8 cellular contexts compared by ENCODE assay signal in the genomic region with DNA sequence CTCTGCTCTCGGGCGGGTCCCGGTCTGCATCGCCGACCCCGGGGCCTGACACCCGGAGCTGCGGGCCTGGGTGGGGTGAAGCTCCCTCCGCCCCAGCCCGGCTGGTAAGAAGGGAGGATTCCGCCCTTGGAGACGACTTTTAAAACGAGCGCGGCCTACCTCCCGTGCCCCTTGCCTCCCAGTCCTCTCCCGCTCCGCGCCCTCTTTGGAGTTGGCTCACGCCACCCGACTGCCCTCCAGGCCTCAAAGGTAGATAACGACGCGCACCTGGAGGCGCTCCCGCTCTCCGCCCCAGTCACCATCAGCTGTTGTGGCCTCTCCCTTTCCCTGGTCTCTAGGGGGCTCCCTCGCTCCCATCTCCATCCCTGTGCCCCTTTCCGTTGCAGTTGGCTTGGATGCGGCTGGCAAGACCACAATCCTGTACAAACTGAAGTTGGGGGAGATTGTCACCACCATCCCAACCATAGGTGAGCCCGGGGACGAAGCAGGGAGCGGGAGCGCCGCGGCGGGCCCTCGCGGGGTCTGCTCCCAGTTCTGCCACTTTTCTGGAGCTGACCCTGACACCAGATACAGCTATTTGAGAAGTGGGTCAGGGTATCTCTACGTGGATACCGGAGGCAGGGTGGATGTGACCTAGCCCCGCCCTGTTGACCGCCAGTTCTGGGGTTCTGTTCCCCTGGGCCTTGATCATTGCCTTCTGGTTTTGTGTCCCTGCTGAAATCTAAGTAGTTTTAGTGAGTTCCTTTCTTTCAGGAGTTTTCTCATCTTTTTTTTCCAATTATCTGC. TPM values are rescaled to one million over a fixed set of nuclear protein-coding genes. Genes with fewer than 3 reads are reported as not detected.
DNase-seq lines count a peak whose midpoint lies in the region; ATAC-seq and TF ChIP-seq lines count a peak whose summit lies in the region.

No MANE protein-coding gene starts in this region.

- peak; percentile 30 for ATAC-seq in HG02852 (IDR thresholded peaks at IDR 0.05; ENCODE audit: unreplicated experiment)

- peaks cover 37% of the 10 kb centered on the region for H3K4me1 Mint-ChIP-seq in activated CD4-positive, alpha-beta T cell treated with anti-CD3 and anti-CD28 coated beads, Interleukin-2, amount 10 ng/mL, durations not matched to agents 7 days and 5 days

- DNase-seq in 8988T = peak; percentile 78
- peak; percentile 55 to 64 for DNase-seq in NCI-H1930 (lab: John Stamatoyannopoulos, UW)
- DNase-seq in activated CD4-positive, alpha-beta T cell treated with anti-CD3 and anti-CD28 coated beads, Interleukin-2, amount 10 ng/mL, durations not matched to agents 7 days and 5 days = peak; percentile 33
- no peak for DNase-seq in epithelial cell of prostate (ENCODE audit: low read depth, low spot score)
- DNase-seq in suprapubic skin (ENCODE audit: low spot score in 2 of 2) = peak in 1 of 2 donors; percentile 77

- peaks cover 23% of the 10 kb centered on the region for H3K36me3 ChIP-seq in mesodermal cell (ENCODE audit: control insufficient read depth, insufficient read depth, low read length)
- peaks cover 26% of the 10 kb centered on the region for H3K36me3 ChIP-seq in suprapubic skin

- no peak for TF ChIP-seq POLR2A in suprapubic skin (IDR thresholded peaks at IDR 0.05)

- H3K4me3 Mint-ChIP-seq in activated CD4-positive, alpha-beta T cell treated with anti-CD3 and anti-CD28 coated beads, Interleukin-2, amount 10 ng/mL, durations not matched to agents 7 days and 5 days = peak overlapping the region; percentile 99

- peaks cover 7% of the 10 kb centered on the region for H3K9me3 ChIP-seq in mesodermal cell (ENCODE audit: control insufficient read depth, low read length)
- no peaks in the 10 kb centered on the region for H3K9me3 ChIP-seq in suprapubic skin

- H3K27me3 Mint-ChIP-seq in activated CD4-positive, alpha-beta T cell treated with anti-CD3 and anti-CD28 coated beads, Interleukin-2, amount 10 ng/mL, durations not matched to agents 7 days and 5 days = no peaks in the 10 kb centered on the region

- H3K4me1 ChIP-seq in mesodermal cell (ENCODE audit: control insufficient read depth, insufficient read depth, low read length, poor library complexity, severe bottlenecking) = peaks cover 9% of the 10 kb centered on the region
- peaks cover 39% of the 10 kb centered on the region for H3K4me1 ChIP-seq in suprapubic skin

- TF ChIP-seq CTCF in GM12873 (IDR thresholded peaks at IDR 0.05; ENCODE audit: insufficient read depth, low read depth, low read length, missing control alignments) (peak; percentile 47), suprapubic skin (IDR thresholded peaks at IDR 0.05) (no peak)

- POLR2A ChIA-PET in activated CD4-positive, alpha-beta T cell treated with anti-CD3 and anti-CD28 coated beads, Interleukin-2, amount 10 ng/mL, durations not matched to agents 7 days and 5 days (lab: Charles Lee) = no interaction called here

- H3K27ac Mint-ChIP-seq in activated CD4-positive, alpha-beta T cell treated with anti-CD3 and anti-CD28 coated beads, Interleukin-2, amount 10 ng/mL, durations not matched to agents 7 days and 5 days = peak overlapping the region; percentile 97

- H3K27ac ChIP-seq in epithelial cell of prostate (peak overlapping the region; percentile 62), mesodermal cell (ENCODE audit: low read depth, low read length, severe bottlenecking) (peak overlapping the region; percentile 59), suprapubic skin (peak overlapping the region; percentile 83)

- WGBS in mesodermal cell (ENCODE audit: insufficient coverage in 2 of 2), 2 experiments = 5 to 7% methylated on average over 22 to 39 of the region's 43 CpGs
- 11% methylated on average over 18 of the region's 43 CpGs for whole genome bisulfite sequencing in suprapubic skin

- no peaks in the 10 kb centered on the region for H3K27me3 ChIP-seq in suprapubic skin

- peak overlapping the region; percentile 95 for H3K4me3 ChIP-seq in mesodermal cell (ENCODE audit: extremely low read depth, insufficient read depth, low read length, poor library complexity, severe bottlenecking)
- H3K4me3 ChIP-seq in suprapubic skin = peak overlapping the region; percentile 72

- peaks cover 15% of the 10 kb centered on the region for H3K36me3 Mint-ChIP-seq in activated CD4-positive, alpha-beta T cell treated with anti-CD3 and anti-CD28 coated beads, Interleukin-2, amount 10 ng/mL, durations not matched to agents 7 days and 5 days (ENCODE audit: low read depth)

- H3K9me3 Mint-ChIP-seq in activated CD4-positive, alpha-beta T cell treated with anti-CD3 and anti-CD28 coated beads, Interleukin-2, amount 10 ng/mL, durations not matched to agents 7 days and 5 days = no peaks in the 10 kb centered on the region

- CTCF ChIA-PET in activated CD4-positive, alpha-beta T cell treated with anti-CD3 and anti-CD28 coated beads, Interleukin-2, amount 10 ng/mL, durations not matched to agents 7 days and 5 days (lab: Charles Lee) = interaction anchor here (0.6 to 1.6 kb wide), 2 partner anchors 12 to 538 kb away, joined by 3 read pairs; no protein-coding TSS in a partner anchor

- TF ChIP-seq EP300 in suprapubic skin (IDR thresholded peaks at IDR 0.05) = no peak

RNA-seq across cellular contexts. Expression of a gene that starts 0.7 kb away (rescaled TPM):
- total RNA-seq in activated CD4-positive, alpha-beta T cell treated with anti-CD3 and anti-CD28 coated beads, Interleukin-2, amount 10 ng/mL, durations not matched to agents 7 days and 5 days = 100 to 1,000 TPM; 135 to 136 TPM
- 208 TPM for polyA plus RNA-seq in mesodermal cell (2013, experiment 1 of 2)
- polyA plus RNA-seq in mesodermal cell (2013, experiment 2 of 2) = 174 TPM
- total RNA-seq in suprapubic skin = 100 to 1,000 TPM; 121 to 235 (median 220) TPM

RNA-seq across cellular contexts. Expression of a gene that starts 3.5 kb away (rescaled TPM):
- total RNA-seq in activated CD4-positive, alpha-beta T cell treated with anti-CD3 and anti-CD28 coated beads, Interleukin-2, amount 10 ng/mL, durations not matched to agents 7 days and 5 days = 10 to 100 TPM; 17.5 to 18.9 TPM
- polyA plus RNA-seq in mesodermal cell (2013, experiment 1 of 2) = 10.7 TPM
- 9.7 TPM for polyA plus RNA-seq in mesodermal cell (2013, experiment 2 of 2)
- 10 to 100 TPM; 17.8 to 27.7 (median 20.5) TPM for total RNA-seq in suprapubic skin

RNA-seq across cellular contexts. Expression of a gene that starts 4.6 kb away (rescaled TPM):
- total RNA-seq in activated CD4-positive, alpha-beta T cell treated with anti-CD3 and anti-CD28 coated beads, Interleukin-2, amount 10 ng/mL, durations not matched to agents 7 days and 5 days = 1 to 10 TPM; 1.0 to 1.1 TPM
- 1.3 TPM for polyA plus RNA-seq in mesodermal cell (2013, experiment 1 of 2)
- 2.0 TPM for polyA plus RNA-seq in mesodermal cell (2013, experiment 2 of 2)
- total RNA-seq in suprapubic skin = 1 to 10 TPM in 3 of 4 donors, under 1 TPM in 1; 0.89 to 4.3 (median 3.8) TPM

RNA-seq across cellular contexts. Expression of a gene that starts 29.1 kb away (rescaled TPM):
- not detected for total RNA-seq in activated CD4-positive, alpha-beta T cell treated with anti-CD3 and anti-CD28 coated beads, Interleukin-2, amount 10 ng/mL, durations not matched to agents 7 days and 5 days
- polyA plus RNA-seq in mesodermal cell (2013, experiment 1 of 2) = not detected
- polyA plus RNA-seq in mesodermal cell (2013, experiment 2 of 2) = not detected
- total RNA-seq in suprapubic skin = not detected
